ENCODE assay signal across 1 cellular context in the genomic region with DNA sequence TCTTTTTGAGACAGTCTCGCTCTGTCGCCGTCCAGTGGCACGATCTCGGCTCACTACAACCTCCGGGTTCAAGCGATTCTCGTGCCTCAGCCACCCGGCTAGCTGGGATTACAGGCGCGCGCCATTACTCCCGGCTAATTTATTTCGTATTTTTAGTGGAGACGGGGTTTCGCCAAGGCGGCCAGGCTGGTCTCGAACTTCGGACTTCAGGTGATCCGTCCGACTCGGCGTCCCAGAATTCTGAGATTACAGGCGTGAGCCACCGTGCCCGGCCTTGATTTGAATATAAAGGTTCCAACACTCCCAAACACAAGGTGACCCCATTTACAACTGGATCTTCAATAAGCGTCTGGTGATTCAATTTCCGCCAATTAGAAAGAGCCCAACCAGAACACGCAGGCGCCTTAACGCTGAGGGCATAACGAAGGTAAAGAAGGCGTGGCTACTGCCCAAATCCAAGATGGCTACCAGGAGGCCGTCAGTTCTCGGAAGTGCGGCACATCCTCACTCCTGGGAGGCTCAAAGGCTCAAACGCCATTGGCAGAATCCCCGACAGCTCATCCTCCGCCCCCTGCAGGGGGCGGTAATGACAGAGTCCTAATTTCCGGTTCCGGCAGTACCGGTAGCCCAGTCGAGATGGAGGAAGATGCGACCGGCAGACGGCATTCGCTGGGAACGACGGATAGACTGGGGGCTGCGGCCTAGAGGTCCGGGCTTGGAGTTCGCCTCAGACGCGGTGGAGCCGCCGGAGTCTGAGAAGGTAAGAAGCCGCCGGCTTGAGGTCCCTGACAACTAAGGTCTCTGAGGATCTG.
A peak's percentile ranks its signal among the peaks of the same experiment; 100 is the strongest.
TF ChIP-seq lines count a peak whose summit lies in the region.

A gene with protein sequence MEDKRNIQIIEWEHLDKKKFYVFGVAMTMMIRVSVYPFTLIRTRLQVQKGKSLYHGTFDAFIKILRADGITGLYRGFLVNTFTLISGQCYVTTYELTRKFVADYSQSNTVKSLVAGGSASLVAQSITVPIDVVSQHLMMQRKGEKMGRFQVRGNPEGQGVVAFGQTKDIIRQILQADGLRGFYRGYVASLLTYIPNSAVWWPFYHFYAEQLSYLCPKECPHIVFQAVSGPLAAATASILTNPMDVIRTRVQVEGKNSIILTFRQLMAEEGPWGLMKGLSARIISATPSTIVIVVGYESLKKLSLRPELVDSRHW (plus strand): TSS at position 617 of the 812 bp plus-strand sequence. CDS start 5,744 bp downstream, outside the sequence.

TF ChIP-seq in K562, 482 proteins besides CTCF, POLR2A, EP300 and RAD21 (continued from another document and continues in another):
- TF ChIP-seq, protein P1, sequence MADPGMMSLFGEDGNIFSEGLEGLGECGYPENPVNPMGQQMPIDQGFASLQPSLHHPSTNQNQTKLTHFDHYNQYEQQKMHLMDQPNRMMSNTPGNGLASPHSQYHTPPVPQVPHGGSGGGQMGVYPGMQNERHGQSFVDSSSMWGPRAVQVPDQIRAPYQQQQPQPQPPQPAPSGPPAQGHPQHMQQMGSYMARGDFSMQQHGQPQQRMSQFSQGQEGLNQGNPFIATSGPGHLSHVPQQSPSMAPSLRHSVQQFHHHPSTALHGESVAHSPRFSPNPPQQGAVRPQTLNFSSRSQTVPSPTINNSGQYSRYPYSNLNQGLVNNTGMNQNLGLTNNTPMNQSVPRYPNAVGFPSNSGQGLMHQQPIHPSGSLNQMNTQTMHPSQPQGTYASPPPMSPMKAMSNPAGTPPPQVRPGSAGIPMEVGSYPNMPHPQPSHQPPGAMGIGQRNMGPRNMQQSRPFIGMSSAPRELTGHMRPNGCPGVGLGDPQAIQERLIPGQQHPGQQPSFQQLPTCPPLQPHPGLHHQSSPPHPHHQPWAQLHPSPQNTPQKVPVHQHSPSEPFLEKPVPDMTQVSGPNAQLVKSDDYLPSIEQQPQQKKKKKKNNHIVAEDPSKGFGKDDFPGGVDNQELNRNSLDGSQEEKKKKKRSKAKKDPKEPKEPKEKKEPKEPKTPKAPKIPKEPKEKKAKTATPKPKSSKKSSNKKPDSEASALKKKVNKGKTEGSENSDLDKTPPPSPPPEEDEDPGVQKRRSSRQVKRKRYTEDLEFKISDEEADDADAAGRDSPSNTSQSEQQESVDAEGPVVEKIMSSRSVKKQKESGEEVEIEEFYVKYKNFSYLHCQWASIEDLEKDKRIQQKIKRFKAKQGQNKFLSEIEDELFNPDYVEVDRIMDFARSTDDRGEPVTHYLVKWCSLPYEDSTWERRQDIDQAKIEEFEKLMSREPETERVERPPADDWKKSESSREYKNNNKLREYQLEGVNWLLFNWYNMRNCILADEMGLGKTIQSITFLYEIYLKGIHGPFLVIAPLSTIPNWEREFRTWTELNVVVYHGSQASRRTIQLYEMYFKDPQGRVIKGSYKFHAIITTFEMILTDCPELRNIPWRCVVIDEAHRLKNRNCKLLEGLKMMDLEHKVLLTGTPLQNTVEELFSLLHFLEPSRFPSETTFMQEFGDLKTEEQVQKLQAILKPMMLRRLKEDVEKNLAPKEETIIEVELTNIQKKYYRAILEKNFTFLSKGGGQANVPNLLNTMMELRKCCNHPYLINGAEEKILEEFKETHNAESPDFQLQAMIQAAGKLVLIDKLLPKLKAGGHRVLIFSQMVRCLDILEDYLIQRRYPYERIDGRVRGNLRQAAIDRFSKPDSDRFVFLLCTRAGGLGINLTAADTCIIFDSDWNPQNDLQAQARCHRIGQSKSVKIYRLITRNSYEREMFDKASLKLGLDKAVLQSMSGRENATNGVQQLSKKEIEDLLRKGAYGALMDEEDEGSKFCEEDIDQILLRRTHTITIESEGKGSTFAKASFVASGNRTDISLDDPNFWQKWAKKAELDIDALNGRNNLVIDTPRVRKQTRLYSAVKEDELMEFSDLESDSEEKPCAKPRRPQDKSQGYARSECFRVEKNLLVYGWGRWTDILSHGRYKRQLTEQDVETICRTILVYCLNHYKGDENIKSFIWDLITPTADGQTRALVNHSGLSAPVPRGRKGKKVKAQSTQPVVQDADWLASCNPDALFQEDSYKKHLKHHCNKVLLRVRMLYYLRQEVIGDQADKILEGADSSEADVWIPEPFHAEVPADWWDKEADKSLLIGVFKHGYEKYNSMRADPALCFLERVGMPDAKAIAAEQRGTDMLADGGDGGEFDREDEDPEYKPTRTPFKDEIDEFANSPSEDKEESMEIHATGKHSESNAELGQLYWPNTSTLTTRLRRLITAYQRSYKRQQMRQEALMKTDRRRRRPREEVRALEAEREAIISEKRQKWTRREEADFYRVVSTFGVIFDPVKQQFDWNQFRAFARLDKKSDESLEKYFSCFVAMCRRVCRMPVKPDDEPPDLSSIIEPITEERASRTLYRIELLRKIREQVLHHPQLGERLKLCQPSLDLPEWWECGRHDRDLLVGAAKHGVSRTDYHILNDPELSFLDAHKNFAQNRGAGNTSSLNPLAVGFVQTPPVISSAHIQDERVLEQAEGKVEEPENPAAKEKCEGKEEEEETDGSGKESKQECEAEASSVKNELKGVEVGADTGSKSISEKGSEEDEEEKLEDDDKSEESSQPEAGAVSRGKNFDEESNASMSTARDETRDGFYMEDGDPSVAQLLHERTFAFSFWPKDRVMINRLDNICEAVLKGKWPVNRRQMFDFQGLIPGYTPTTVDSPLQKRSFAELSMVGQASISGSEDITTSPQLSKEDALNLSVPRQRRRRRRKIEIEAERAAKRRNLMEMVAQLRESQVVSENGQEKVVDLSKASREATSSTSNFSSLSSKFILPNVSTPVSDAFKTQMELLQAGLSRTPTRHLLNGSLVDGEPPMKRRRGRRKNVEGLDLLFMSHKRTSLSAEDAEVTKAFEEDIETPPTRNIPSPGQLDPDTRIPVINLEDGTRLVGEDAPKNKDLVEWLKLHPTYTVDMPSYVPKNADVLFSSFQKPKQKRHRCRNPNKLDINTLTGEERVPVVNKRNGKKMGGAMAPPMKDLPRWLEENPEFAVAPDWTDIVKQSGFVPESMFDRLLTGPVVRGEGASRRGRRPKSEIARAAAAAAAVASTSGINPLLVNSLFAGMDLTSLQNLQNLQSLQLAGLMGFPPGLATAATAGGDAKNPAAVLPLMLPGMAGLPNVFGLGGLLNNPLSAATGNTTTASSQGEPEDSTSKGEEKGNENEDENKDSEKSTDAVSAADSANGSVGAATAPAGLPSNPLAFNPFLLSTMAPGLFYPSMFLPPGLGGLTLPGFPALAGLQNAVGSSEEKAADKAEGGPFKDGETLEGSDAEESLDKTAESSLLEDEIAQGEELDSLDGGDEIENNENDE (IDR thresholded peaks at IDR 0.05; ENCODE audit: low read depth, low read length): no peak
- TF ChIP-seq, protein P2, sequence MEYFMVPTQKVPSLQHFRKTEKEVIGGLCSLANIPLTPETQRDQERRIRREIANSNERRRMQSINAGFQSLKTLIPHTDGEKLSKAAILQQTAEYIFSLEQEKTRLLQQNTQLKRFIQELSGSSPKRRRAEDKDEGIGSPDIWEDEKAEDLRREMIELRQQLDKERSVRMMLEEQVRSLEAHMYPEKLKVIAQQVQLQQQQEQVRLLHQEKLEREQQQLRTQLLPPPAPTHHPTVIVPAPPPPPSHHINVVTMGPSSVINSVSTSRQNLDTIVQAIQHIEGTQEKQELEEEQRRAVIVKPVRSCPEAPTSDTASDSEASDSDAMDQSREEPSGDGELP (CRISPR knock-in tag; IDR thresholded peaks at IDR 0.05; ENCODE audit: borderline replicate concordance): peak; percentile 77; the same call in 1 of the 2 replicates
- TF ChIP-seq PHB2 (IDR thresholded peaks at IDR 0.05; ENCODE audit: low read depth): no peak
- peak; percentile 25 for TF ChIP-seq LCOR (CRISPR knock-in tag; IDR thresholded peaks at IDR 0.05)
- TF ChIP-seq DNMT1 (IDR thresholded peaks at IDR 0.05): no peak
- TF ChIP-seq, protein P3, sequence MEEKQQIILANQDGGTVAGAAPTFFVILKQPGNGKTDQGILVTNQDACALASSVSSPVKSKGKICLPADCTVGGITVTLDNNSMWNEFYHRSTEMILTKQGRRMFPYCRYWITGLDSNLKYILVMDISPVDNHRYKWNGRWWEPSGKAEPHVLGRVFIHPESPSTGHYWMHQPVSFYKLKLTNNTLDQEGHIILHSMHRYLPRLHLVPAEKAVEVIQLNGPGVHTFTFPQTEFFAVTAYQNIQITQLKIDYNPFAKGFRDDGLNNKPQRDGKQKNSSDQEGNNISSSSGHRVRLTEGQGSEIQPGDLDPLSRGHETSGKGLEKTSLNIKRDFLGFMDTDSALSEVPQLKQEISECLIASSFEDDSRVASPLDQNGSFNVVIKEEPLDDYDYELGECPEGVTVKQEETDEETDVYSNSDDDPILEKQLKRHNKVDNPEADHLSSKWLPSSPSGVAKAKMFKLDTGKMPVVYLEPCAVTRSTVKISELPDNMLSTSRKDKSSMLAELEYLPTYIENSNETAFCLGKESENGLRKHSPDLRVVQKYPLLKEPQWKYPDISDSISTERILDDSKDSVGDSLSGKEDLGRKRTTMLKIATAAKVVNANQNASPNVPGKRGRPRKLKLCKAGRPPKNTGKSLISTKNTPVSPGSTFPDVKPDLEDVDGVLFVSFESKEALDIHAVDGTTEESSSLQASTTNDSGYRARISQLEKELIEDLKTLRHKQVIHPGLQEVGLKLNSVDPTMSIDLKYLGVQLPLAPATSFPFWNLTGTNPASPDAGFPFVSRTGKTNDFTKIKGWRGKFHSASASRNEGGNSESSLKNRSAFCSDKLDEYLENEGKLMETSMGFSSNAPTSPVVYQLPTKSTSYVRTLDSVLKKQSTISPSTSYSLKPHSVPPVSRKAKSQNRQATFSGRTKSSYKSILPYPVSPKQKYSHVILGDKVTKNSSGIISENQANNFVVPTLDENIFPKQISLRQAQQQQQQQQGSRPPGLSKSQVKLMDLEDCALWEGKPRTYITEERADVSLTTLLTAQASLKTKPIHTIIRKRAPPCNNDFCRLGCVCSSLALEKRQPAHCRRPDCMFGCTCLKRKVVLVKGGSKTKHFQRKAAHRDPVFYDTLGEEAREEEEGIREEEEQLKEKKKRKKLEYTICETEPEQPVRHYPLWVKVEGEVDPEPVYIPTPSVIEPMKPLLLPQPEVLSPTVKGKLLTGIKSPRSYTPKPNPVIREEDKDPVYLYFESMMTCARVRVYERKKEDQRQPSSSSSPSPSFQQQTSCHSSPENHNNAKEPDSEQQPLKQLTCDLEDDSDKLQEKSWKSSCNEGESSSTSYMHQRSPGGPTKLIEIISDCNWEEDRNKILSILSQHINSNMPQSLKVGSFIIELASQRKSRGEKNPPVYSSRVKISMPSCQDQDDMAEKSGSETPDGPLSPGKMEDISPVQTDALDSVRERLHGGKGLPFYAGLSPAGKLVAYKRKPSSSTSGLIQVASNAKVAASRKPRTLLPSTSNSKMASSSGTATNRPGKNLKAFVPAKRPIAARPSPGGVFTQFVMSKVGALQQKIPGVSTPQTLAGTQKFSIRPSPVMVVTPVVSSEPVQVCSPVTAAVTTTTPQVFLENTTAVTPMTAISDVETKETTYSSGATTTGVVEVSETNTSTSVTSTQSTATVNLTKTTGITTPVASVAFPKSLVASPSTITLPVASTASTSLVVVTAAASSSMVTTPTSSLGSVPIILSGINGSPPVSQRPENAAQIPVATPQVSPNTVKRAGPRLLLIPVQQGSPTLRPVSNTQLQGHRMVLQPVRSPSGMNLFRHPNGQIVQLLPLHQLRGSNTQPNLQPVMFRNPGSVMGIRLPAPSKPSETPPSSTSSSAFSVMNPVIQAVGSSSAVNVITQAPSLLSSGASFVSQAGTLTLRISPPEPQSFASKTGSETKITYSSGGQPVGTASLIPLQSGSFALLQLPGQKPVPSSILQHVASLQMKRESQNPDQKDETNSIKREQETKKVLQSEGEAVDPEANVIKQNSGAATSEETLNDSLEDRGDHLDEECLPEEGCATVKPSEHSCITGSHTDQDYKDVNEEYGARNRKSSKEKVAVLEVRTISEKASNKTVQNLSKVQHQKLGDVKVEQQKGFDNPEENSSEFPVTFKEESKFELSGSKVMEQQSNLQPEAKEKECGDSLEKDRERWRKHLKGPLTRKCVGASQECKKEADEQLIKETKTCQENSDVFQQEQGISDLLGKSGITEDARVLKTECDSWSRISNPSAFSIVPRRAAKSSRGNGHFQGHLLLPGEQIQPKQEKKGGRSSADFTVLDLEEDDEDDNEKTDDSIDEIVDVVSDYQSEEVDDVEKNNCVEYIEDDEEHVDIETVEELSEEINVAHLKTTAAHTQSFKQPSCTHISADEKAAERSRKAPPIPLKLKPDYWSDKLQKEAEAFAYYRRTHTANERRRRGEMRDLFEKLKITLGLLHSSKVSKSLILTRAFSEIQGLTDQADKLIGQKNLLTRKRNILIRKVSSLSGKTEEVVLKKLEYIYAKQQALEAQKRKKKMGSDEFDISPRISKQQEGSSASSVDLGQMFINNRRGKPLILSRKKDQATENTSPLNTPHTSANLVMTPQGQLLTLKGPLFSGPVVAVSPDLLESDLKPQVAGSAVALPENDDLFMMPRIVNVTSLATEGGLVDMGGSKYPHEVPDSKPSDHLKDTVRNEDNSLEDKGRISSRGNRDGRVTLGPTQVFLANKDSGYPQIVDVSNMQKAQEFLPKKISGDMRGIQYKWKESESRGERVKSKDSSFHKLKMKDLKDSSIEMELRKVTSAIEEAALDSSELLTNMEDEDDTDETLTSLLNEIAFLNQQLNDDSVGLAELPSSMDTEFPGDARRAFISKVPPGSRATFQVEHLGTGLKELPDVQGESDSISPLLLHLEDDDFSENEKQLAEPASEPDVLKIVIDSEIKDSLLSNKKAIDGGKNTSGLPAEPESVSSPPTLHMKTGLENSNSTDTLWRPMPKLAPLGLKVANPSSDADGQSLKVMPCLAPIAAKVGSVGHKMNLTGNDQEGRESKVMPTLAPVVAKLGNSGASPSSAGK (IDR thresholded peaks at IDR 0.05): no peak; the same call in 1 of the 2 replicates
- TF ChIP-seq ZFP36 (IDR thresholded peaks at IDR 0.05; ENCODE audit: low read depth, low read length, partially characterized antibody): no peak
- TF ChIP-seq, protein P4, sequence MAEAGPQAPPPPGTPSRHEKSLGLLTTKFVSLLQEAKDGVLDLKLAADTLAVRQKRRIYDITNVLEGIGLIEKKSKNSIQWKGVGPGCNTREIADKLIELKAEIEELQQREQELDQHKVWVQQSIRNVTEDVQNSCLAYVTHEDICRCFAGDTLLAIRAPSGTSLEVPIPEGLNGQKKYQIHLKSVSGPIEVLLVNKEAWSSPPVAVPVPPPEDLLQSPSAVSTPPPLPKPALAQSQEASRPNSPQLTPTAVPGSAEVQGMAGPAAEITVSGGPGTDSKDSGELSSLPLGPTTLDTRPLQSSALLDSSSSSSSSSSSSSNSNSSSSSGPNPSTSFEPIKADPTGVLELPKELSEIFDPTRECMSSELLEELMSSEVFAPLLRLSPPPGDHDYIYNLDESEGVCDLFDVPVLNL (CRISPR knock-in tag; IDR thresholded peaks at IDR 0.05; ENCODE audit: low read depth): no peak
- no peak for TF ChIP-seq SRSF3 (IDR thresholded peaks at IDR 0.05; ENCODE audit: insufficient read depth, low read length)
